ENCODE assay signal across 13 cellular contexts in genomic region chr1:109993885-109994284, GRCh38. TPM values are rescaled to one million over a fixed set of nuclear protein-coding genes. Genes with fewer than 3 reads are reported as not detected.
DNase-seq lines count a peak whose midpoint lies in the region; ATAC-seq and TF ChIP-seq lines count a peak whose summit lies in the region.
"Had no signal": no experiment of that assay in that cellular context is flagged by ENCODE, and none has a peak within 500 bp of the region (broad histone marks: within the 10 kb centered on the region; RNA-seq: fewer than 3 reads in every experiment).

No MANE protein-coding gene starts in this region.

- H3K9ac ChIP-seq in fibroblast of lung (ENCODE audit: insufficient read depth, low read length) (no peak overlapping the region), rectal smooth muscle tissue (ENCODE audit: low read length) (no peak overlapping the region)
- H3K9ac ChIP-seq: BLaER1 had no signal

- peaks cover 32% of the 10 kb centered on the region for H3K79me2 ChIP-seq in fibroblast of lung (ENCODE audit: control insufficient read depth, insufficient read depth, low read length)

- ATAC-seq in SK-N-SH treated with all-trans-retinoic acid at 6 μM for 48 hours, result peak; percentile 80
- ATAC-seq in GM21529 (IDR thresholded peaks at IDR 0.05; ENCODE audit: unreplicated experiment), result no peak
- ATAC-seq: natural killer cell; sciatic nerve; stimulated activated naive CD8-positive, alpha-beta T cell treated with anti-CD3 and anti-CD28 coated beads, Interleukin-15, amount 100 ng/mL, for 72 hours had no signal

- H3K27ac ChIP-seq in fibroblast of lung (ENCODE audit: insufficient read depth, low read length) (no peak overlapping the region), rectal smooth muscle tissue (ENCODE audit: low read depth, low read length) (peak overlapping the region; percentile 69)
- H3K27ac ChIP-seq: BLaER1 had no signal

- DNase-seq in M059J (ENCODE audit: low read depth), result peak; percentile 51
- DNase-seq in fibroblast of lung (ENCODE audit: low read depth in 2 of 2), result peak; percentile 34 to 47
- no peak for DNase-seq in SK-N-DZ (ENCODE audit: low spot score)
- DNase-seq in 8988T, result no peak
- DNase-seq in NK-92 (lab: John Stamatoyannopoulos, UW; ENCODE audit: unreplicated experiment), result no peak
- DNase-seq: kidney glomerular epithelial cell; natural killer cell; stimulated activated naive CD8-positive, alpha-beta T cell treated with anti-CD3 and anti-CD28 coated beads, Interleukin-15, amount 100 ng/mL, for 72 hours had no signal

- H3K9me3 ChIP-seq in fibroblast of lung (ENCODE audit: control insufficient read depth, insufficient read depth, low read depth, low read length), result no peaks in the 10 kb centered on the region
- H3K9me3 ChIP-seq: BLaER1 had no signal

- H3K4me3 ChIP-seq in fibroblast of lung (replicated peaks in 1 of 4; ENCODE audit: control extremely low read depth in 1 of 4, insufficient read depth in 1 of 4, low read depth in 3 of 4, low read length in 4 of 4), result no peak overlapping the region
- no peak overlapping the region for H3K4me3 ChIP-seq in rectal smooth muscle tissue (ENCODE audit: low read length)
- H3K4me3 ChIP-seq: BLaER1 had no signal

- H3K27me3 ChIP-seq in fibroblast of lung (ENCODE audit: control insufficient read depth, insufficient read depth, low read length) (no peaks in the 10 kb centered on the region), rectal smooth muscle tissue (ENCODE audit: control insufficient read depth, insufficient read depth, low read length) (no peaks in the 10 kb centered on the region)
- H3K27me3 ChIP-seq: BLaER1 had no signal

- H3K36me3 ChIP-seq in fibroblast of lung (ENCODE audit: control insufficient read depth, insufficient read depth, low read length) (peaks cover 1% of the 10 kb centered on the region), rectal smooth muscle tissue (ENCODE audit: control insufficient read depth, insufficient read depth, low read length) (no peaks in the 10 kb centered on the region)

- H2AFZ ChIP-seq in fibroblast of lung (ENCODE audit: low read length), result no peak overlapping the region

- no peaks in the 10 kb centered on the region for H4K20me1 ChIP-seq in fibroblast of lung (ENCODE audit: control insufficient read depth, extremely low read depth, insufficient read depth, low read length)

- no peaks in the 10 kb centered on the region for H3K4me1 ChIP-seq in fibroblast of lung (ENCODE audit: control insufficient read depth, extremely low read depth, insufficient read depth, low read length)
- peaks cover 24% of the 10 kb centered on the region for H3K4me1 ChIP-seq in rectal smooth muscle tissue (ENCODE audit: control insufficient read depth, insufficient read depth, low read length)

- no peak for TF ChIP-seq CTCF in fibroblast of lung (conservative IDR thresholded peaks at IDR 0.05 in 1 of 2, IDR thresholded peaks at IDR 0.05 in 1 of 2; ENCODE audit: low read depth in 1 of 2, low read length in 2 of 2)

- peak overlapping the region; percentile 15 for H3K4me2 ChIP-seq in fibroblast of lung (ENCODE audit: extremely low read depth, insufficient read depth, low read length)
- H3K4me2 ChIP-seq: BLaER1 had no signal

TF ChIP-seq in SK-N-SH treated with all-trans-retinoic acid at 6 μM for 48 hours, 23 proteins besides CTCF, POLR2A, EP300 and RAD21 (continues in another document):
- no peak for TF ChIP-seq PATZ1 (CRISPR knock-in tag; IDR thresholded peaks at IDR 0.05; ENCODE audit: borderline replicate concordance)
- TF ChIP-seq POU6F1 (CRISPR knock-in tag; IDR thresholded peaks at IDR 0.05; ENCODE audit: borderline replicate concordance, low read depth), result no peak
- no peak for TF ChIP-seq ZFP3 (CRISPR knock-in tag; IDR thresholded peaks at IDR 0.05)
- TF ChIP-seq OSR1 (CRISPR knock-in tag; IDR thresholded peaks at IDR 0.05), result no peak
- no peak for TF ChIP-seq TOX (CRISPR knock-in tag; IDR thresholded peaks at IDR 0.05; ENCODE audit: borderline replicate concordance)
- no peak for TF ChIP-seq CREB5 (CRISPR knock-in tag; IDR thresholded peaks at IDR 0.05; ENCODE audit: low read depth)
- TF ChIP-seq CSRNP3 (CRISPR knock-in tag; IDR thresholded peaks at IDR 0.05), result no peak

RNA-seq across cellular contexts. Expression of gene AHCYL1, which starts 9.3 kb away (rescaled TPM):
- total RNA-seq in M059J (2014; rRNA removed; shearing (Covaris generic)), result 40.6 and 64.3 TPM in 2 replicates
- total RNA-seq in fibroblast of lung, result 60.1 and 70.5 TPM in 2 replicates
- 73.4 and 83.3 TPM in 2 replicates for polyA plus RNA-seq in fibroblast of lung
- polyA plus RNA-seq in fibroblast of lung (2012), result 59.5 and 77.1 TPM in 2 replicates
- polyA minus RNA-seq in fibroblast of lung (ENCODE audit: low replicate concordance), result 116 and 133 TPM in 2 replicates
- 28.0 and 30.8 TPM in 2 replicates for polyA plus RNA-seq in SK-N-DZ (2014; cell fraction: cytosol; rRNA removed)
- 37.6 and 49.6 TPM in 2 replicates for polyA plus RNA-seq in SK-N-DZ (2014; cell fraction: nucleus; rRNA removed)

RNA-seq across cellular contexts. Expression of gene STRIP1, which starts 40.5 kb away (rescaled TPM):
- total RNA-seq in M059J (2014; rRNA removed; shearing (Covaris generic)), result 28.6 and 30.3 TPM in 2 replicates
- 41.9 and 43.8 TPM in 2 replicates for total RNA-seq in fibroblast of lung
- polyA plus RNA-seq in fibroblast of lung, result 17.2 and 27.0 TPM in 2 replicates
- polyA plus RNA-seq in fibroblast of lung (2012), result 12.2 and 18.5 TPM in 2 replicates
- polyA minus RNA-seq in fibroblast of lung (ENCODE audit: low replicate concordance), result 24.0 and 28.1 TPM in 2 replicates
- polyA plus RNA-seq in SK-N-DZ (2014; cell fraction: cytosol; rRNA removed), result 30.2 and 42.1 TPM in 2 replicates
- 125 and 160 TPM in 2 replicates for polyA plus RNA-seq in SK-N-DZ (2014; cell fraction: nucleus; rRNA removed)

Comparison
In these comparisons a context has a peak if more than half of its experiments do, and no peak if none do; other contexts are left out.
1. DNase-seq: peak in M059J (single experiment) and fibroblast of lung (2 of 2); none in SK-N-DZ (single experiment), 8988T (single experiment) and NK-92 (single experiment).